17 cellular contexts compared by ENCODE assay signal in the genomic region with DNA sequence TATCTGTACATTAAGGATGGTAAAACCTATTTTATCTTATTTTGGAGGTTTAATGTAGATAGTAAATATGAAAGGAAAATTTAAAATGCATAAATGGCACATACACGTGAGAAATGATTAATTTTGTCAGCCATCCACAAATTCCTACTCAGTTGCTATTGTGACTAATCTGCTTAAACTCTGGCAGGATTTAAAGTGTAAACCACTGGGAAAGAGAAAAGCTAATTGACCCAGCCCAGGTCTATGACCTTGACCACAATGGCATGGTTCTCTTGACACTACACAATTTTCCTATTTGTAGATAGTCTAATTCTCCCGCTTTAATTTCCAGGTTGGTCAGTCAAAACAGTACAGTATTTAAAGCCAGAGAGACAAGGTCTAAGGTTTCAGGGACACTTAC.
"Had no signal": no experiment of that assay in that cellular context is flagged by ENCODE, and none has a peak within 500 bp of the region (broad histone marks: within the 10 kb centered on the region; RNA-seq: fewer than 3 reads in every experiment).

No MANE protein-coding gene starts in this region.

- H3K27ac ChIP-seq: cardiac muscle cell, esophagus muscularis mucosa, suprapubic skin had no signal

- H3K4me3 ChIP-seq: cardiac muscle cell, esophagus muscularis mucosa, lung, suprapubic skin had no signal

- ATAC-seq: left lobe of liver; stimulated activated naive CD8-positive, alpha-beta T cell treated with anti-CD3 and anti-CD28 coated beads, Interleukin-15, amount 100 ng/mL, for 72 hours; T-cell had no signal

- H3K27me3 ChIP-seq: cardiac muscle cell, esophagus muscularis mucosa, suprapubic skin had no signal

- DNase-seq: activated B cell treated with CpG ODN at 0.5 μM for 24 hours; activated CD4-positive, alpha-beta memory T cell treated with anti-CD3 and anti-CD28 coated beads for 36 hours; activated CD4-positive, alpha-beta T cell treated with anti-CD3 and anti-CD28 coated beads for 4 hours; activated T-cell treated with anti-CD3 and anti-CD28 coated beads for 4 hours; effector CD8-positive, alpha-beta T cell; hypothalamus; islet precursor cell; occipital lobe; posterior cingulate gyrus; retina; stimulated activated naive CD8-positive, alpha-beta T cell treated with anti-CD3 and anti-CD28 coated beads, Interleukin-15, amount 100 ng/mL, for 72 hours; T-cell had no signal

- H3K4me1 ChIP-seq: esophagus muscularis mucosa, suprapubic skin had no signal

- H3K36me3 ChIP-seq: cardiac muscle cell, esophagus muscularis mucosa, suprapubic skin had no signal
